Comparison of ENCODE assay signal across 9 cellular contexts in genomic region chr20:38222231-38222922, GRCh38. TPM values are rescaled to one million over a fixed set of nuclear protein-coding genes. Genes with fewer than 3 reads are reported as not detected.
DNase-seq lines count a peak whose midpoint lies in the region; ATAC-seq, FAIRE-seq and TF ChIP-seq lines count a peak whose summit lies in the region.
"Had no signal": no experiment of that assay in that cellular context is flagged by ENCODE, and none has a peak within 500 bp of the region (broad histone marks: within the 10 kb centered on the region; RNA-seq: fewer than 3 reads in every experiment).

No MANE protein-coding gene starts in this region.

- no peak for FAIRE-seq in GM12891 (lab: Jason Lieb, UNC)
- FAIRE-seq: islet of Langerhans had no signal

- POLR2A ChIA-PET in activated CD8-positive, alpha-beta T cell treated with anti-CD3 and anti-CD28 coated beads for 36 hours (lab: Charles Lee), result no interaction called here

- H3K4me3 Mint-ChIP-seq in activated CD8-positive, alpha-beta T cell treated with anti-CD3 and anti-CD28 coated beads for 36 hours, result no peak overlapping the region
- H3K4me3 Mint-ChIP-seq in effector memory CD8-positive, alpha-beta T cell, result no peak overlapping the region
- no peak overlapping the region for H3K4me3 Mint-ChIP-seq in mesothelial cell of epicardium

- peak; percentile 58 for DNase-seq in A172 (ENCODE audit: low spot score)
- peak; percentile 66 for DNase-seq in GM12891 (ENCODE audit: insufficient read length, low spot score)
- DNase-seq in NCI-H460 (ENCODE audit: extremely low read depth, low read depth), result peak; percentile 53
- DNase-seq in activated CD8-positive, alpha-beta T cell treated with anti-CD3 and anti-CD28 coated beads for 36 hours, result peak; percentile 75
- peak; percentile 42 to 59 (median 55) for DNase-seq in effector memory CD8-positive, alpha-beta T cell
- peak in 1 of 2 experiments; percentile 80 for DNase-seq in mesothelial cell of epicardium (ENCODE audit: low spot score in 2 of 2, unreplicated experiment in 2 of 2)
- peak; percentile 35 for DNase-seq in stimulated activated naive CD4-positive, alpha-beta T cell treated with Interleukin-2 at 50 U/mL for 16 hours (lab: John Stamatoyannopoulos, UW)

- H3K27me3 Mint-ChIP-seq in activated CD8-positive, alpha-beta T cell treated with anti-CD3 and anti-CD28 coated beads for 36 hours, result no peaks in the 10 kb centered on the region
- peaks cover 11 to 23% of the 10 kb centered on the region in 2 donors for H3K27me3 Mint-ChIP-seq in effector memory CD8-positive, alpha-beta T cell
- H3K27me3 Mint-ChIP-seq in mesothelial cell of epicardium (ENCODE audit: low read depth), result no peaks in the 10 kb centered on the region

- no peaks in the 10 kb centered on the region for H3K36me3 Mint-ChIP-seq in activated CD8-positive, alpha-beta T cell treated with anti-CD3 and anti-CD28 coated beads for 36 hours (ENCODE audit: low read depth)
- H3K36me3 Mint-ChIP-seq in effector memory CD8-positive, alpha-beta T cell (ENCODE audit: insufficient read depth), result no peaks in the 10 kb centered on the region
- no peaks in the 10 kb centered on the region for H3K36me3 Mint-ChIP-seq in mesothelial cell of epicardium

- ATAC-seq in activated CD8-positive, alpha-beta T cell treated with anti-CD3 and anti-CD28 coated beads for 36 hours, result peak; percentile 84
- ATAC-seq in effector memory CD8-positive, alpha-beta T cell (replicated peaks), result peak; percentile 40
- no peak for ATAC-seq in GM18858 (IDR thresholded peaks at IDR 0.05; ENCODE audit: unreplicated experiment)

- no peaks in the 10 kb centered on the region for H3K9me3 Mint-ChIP-seq in activated CD8-positive, alpha-beta T cell treated with anti-CD3 and anti-CD28 coated beads for 36 hours
- no peaks in the 10 kb centered on the region for H3K9me3 Mint-ChIP-seq in effector memory CD8-positive, alpha-beta T cell
- no peaks in the 10 kb centered on the region for H3K9me3 Mint-ChIP-seq in mesothelial cell of epicardium

- no peak overlapping the region for H3K27ac Mint-ChIP-seq in activated CD8-positive, alpha-beta T cell treated with anti-CD3 and anti-CD28 coated beads for 36 hours
- no peak overlapping the region for H3K27ac Mint-ChIP-seq in effector memory CD8-positive, alpha-beta T cell
- H3K27ac Mint-ChIP-seq in mesothelial cell of epicardium, result no peak overlapping the region

- no peak for TF ChIP-seq POLR2A in GM12891 (IDR thresholded peaks at IDR 0.05; ENCODE audit: low read depth, low read length)

- peak; percentile 87 for TF ChIP-seq CTCF in activated CD8-positive, alpha-beta T cell treated with anti-CD3 and anti-CD28 coated beads for 36 hours (IDR thresholded peaks at IDR 0.05)
- TF ChIP-seq CTCF in mesothelial cell of epicardium (IDR thresholded peaks at IDR 0.05; ENCODE audit: unreplicated experiment), result peak; percentile 78

- CTCF ChIA-PET in activated CD8-positive, alpha-beta T cell treated with anti-CD3 and anti-CD28 coated beads for 36 hours (lab: Charles Lee), result interaction anchor here (0.7 to 7.4 kb wide), 41 partner anchors 8 to 657 kb away, joined by 3 to 68 read pairs (median 6); partner anchors contain the start of genes RPRD1B and TTI1

- H3K4me1 Mint-ChIP-seq in activated CD8-positive, alpha-beta T cell treated with anti-CD3 and anti-CD28 coated beads for 36 hours (ENCODE audit: low read depth), result no peaks in the 10 kb centered on the region
- peaks cover 6% of the 10 kb centered on the region in 2 donors for H3K4me1 Mint-ChIP-seq in effector memory CD8-positive, alpha-beta T cell (ENCODE audit: low read depth in 2 of 2)
- H3K4me1 Mint-ChIP-seq in mesothelial cell of epicardium, result peaks cover 13% of the 10 kb centered on the region

- intact Hi-C loops in activated CD8-positive, alpha-beta T cell treated with anti-CD3 and anti-CD28 coated beads for 36 hours (cut with micrococcal nuclease), result loop anchor here (5.0 kb wide), 1 partner anchor 165 kb away; no protein-coding TSS in a partner anchor

TF ChIP-seq in GM12891, 5 proteins besides CTCF, POLR2A, EP300 and RAD21:
- TF ChIP-seq POLR2AphosphoS5 (IDR thresholded peaks at IDR 0.05; ENCODE audit: low read depth, low read length) (no peak), PAX5 (IDR thresholded peaks at IDR 0.05; ENCODE audit: insufficient read depth, low read length, severe bottlenecking) (no peak), SPI1 (IDR thresholded peaks at IDR 0.05; ENCODE audit: low read depth, low read length) (no peak), POU2F2 (IDR thresholded peaks at IDR 0.05; ENCODE audit: low read depth, low read length) (no peak), TAF1 (IDR thresholded peaks at IDR 0.05; ENCODE audit: low read depth, low read length) (no peak)

RNA-seq across cellular contexts. Expression of gene KIAA1755, which starts 38.2 kb away (rescaled TPM):
- 0.57 and 0.69 TPM in 2 replicates for total RNA-seq in A172 (2014; rRNA removed; shearing (Covaris generic))
- not detected for polyA plus RNA-seq in GM12891 (2012; ENCODE audit: low read depth, missing spikeins)
- not detected in 2 replicates for total RNA-seq in NCI-H460 (2014; rRNA removed; shearing (Covaris generic))
- polyA plus RNA-seq in NCI-H460 (2014; cell fraction: nucleus; rRNA removed), result 0.33 TPM in 1 of 2 replicates, not detected in the other
- not detected for total RNA-seq in activated CD8-positive, alpha-beta T cell treated with anti-CD3 and anti-CD28 coated beads for 36 hours
- total RNA-seq in mesothelial cell of epicardium, result 3.3 to 4.4 TPM (median 3.6 TPM) in 3 replicates

RNA-seq across cellular contexts. Expression of gene TGM2, which starts 57.3 kb away (rescaled TPM):
- 13.9 and 27.0 TPM in 2 replicates for total RNA-seq in A172 (2014; rRNA removed; shearing (Covaris generic))
- 1.5 TPM for polyA plus RNA-seq in GM12891 (2012; ENCODE audit: low read depth, missing spikeins)
- 1.9 and 2.3 TPM in 2 replicates for total RNA-seq in NCI-H460 (2014; rRNA removed; shearing (Covaris generic))
- polyA plus RNA-seq in NCI-H460 (2014; cell fraction: nucleus; rRNA removed), result 8.9 and 16.4 TPM in 2 replicates
- total RNA-seq in activated CD8-positive, alpha-beta T cell treated with anti-CD3 and anti-CD28 coated beads for 36 hours, result not detected
- total RNA-seq in mesothelial cell of epicardium, result 32.4 to 35.7 TPM (median 35.3 TPM) in 3 replicates
